In the genomic region with DNA sequence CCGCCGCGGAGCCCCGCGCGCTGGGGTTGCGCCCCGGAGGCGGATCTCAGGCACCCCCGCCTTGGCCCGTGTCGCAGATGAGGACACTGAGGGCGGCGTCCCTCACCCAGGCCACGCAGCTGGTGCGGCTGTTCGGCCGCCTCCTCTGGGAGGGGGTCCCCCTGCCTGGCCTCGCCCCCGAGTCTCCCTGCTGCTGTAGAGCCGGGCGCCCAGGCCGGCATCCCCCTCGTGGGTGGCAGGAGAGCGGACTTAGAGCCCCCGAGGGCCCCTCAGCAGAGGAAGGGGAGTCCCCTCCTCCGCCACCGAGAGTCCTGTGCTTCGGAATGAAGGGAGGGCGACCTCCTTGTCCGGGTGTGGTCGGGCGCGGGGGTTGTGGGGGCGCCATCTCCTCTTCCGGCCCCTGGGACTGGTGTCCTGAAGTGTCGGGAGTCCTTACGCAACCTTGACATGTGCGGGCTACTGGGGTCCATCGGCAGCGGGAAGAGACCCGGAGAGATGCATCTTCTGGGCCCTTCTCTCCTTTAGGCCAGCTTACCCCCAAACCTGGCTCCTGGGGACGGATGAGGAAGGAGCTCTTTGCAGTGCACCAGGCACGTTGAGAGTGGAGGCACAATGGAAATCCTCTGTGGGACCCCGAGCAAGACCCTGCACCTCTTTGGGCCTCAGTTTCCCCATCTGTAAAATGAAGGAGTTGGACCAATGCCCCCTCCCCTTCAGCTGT, we compare ENCODE assay signal across 8 cellular contexts. TPM values are rescaled to one million over a fixed set of nuclear protein-coding genes. Genes with fewer than 3 reads are reported as not detected.
DNase-seq lines count a peak whose midpoint lies in the region; ATAC-seq and TF ChIP-seq lines count a peak whose summit lies in the region.

No MANE protein-coding gene starts in this region.

- no peak for TF ChIP-seq EP300 in neural cell (conservative IDR thresholded peaks at IDR 0.05; ENCODE audit: poor library complexity, severe bottlenecking)

- no peaks in the 10 kb centered on the region for H3K36me3 ChIP-seq in CD4-positive, CD25-positive, alpha-beta regulatory T cell (ENCODE audit: control insufficient read depth, insufficient read depth, low read length)
- H3K36me3 ChIP-seq in HAP-1 (replicated peaks) = no peaks in the 10 kb centered on the region
- H3K36me3 ChIP-seq in neural cell (ENCODE audit: insufficient read depth, low read length) = no peaks in the 10 kb centered on the region

- H3K4me2 ChIP-seq in neural cell (ENCODE audit: low read length) = peak overlapping the region; percentile 53

- H3K4me3 ChIP-seq in CD4-positive, CD25-positive, alpha-beta regulatory T cell (ENCODE audit: low read depth, low read length) = peak overlapping the region; percentile 68
- H3K4me3 ChIP-seq in HAP-1 = peak overlapping the region; percentile 44
- H3K4me3 ChIP-seq in epithelial cell of proximal tubule (ENCODE audit: low read depth, low read length) = peak overlapping the region; percentile 59
- H3K4me3 ChIP-seq in neural cell (ENCODE audit: low read length) = peak overlapping the region; percentile 70

- in situ Hi-C loops in HAP-1 (cut with MboI; ENCODE audit: low sequenced_read_pairs) = no loop called here

- CTCF ChIA-PET in T-cell (lab: Charles Lee) = interaction anchor here (0.6 to 2.8 kb wide), 9 partner anchors 8 to 224 kb away, joined by 3 to 21 read pairs (median 3); a partner anchor contains a TSS

- no peaks in the 10 kb centered on the region for H3K9me3 Mint-ChIP-seq in CD4-positive, CD25-positive, alpha-beta regulatory T cell
- peaks cover 0 to 2% (median 0%) of the 10 kb centered on the region in 3 donors for H3K9me3 Mint-ChIP-seq in T-cell

- DNase-seq in CD4-positive, CD25-positive, alpha-beta regulatory T cell = peak in 1 of 3 donors; percentile 17
- DNase-seq in HAP-1 (ENCODE audit: low spot score in 2 of 2) (peak; percentile 19 to 49), T-cell (peak in 3 of 34 experiments; percentile 3 to 29 (median 18)), epithelial cell of proximal tubule (ENCODE audit: low read depth) (no peak), NCI-H345 treated with DMSO at 0.1 percent for 48 hours (lab: John Stamatoyannopoulos, UW; ENCODE audit: unreplicated experiment) (no peak)

- H4K20me1 ChIP-seq in neural cell (ENCODE audit: insufficient read depth) = no peaks in the 10 kb centered on the region

- H3K27ac ChIP-seq in CD4-positive, CD25-positive, alpha-beta regulatory T cell (ENCODE audit: insufficient read depth, low read length, poor library complexity, severe bottlenecking) = no peak overlapping the region
- no peak overlapping the region for H3K27ac ChIP-seq in neural cell (ENCODE audit: low read length)

- H3K79me2 ChIP-seq in neural cell (replicated peaks; ENCODE audit: insufficient read depth, low read length) = no peaks in the 10 kb centered on the region

- POLR2A ChIA-PET in T-cell (lab: Charles Lee) = no interaction called here

- no peak for TF ChIP-seq CTCF in epithelial cell of proximal tubule (conservative IDR thresholded peaks at IDR 0.05; ENCODE audit: low read depth, low read length)
- no peak for TF ChIP-seq CTCF in neural cell (IDR thresholded peaks at IDR 0.05; ENCODE audit: poor library complexity, severe bottlenecking)

- H3K4me1 ChIP-seq in CD4-positive, CD25-positive, alpha-beta regulatory T cell (ENCODE audit: control insufficient read depth, insufficient read depth, low read length, poor library complexity, severe bottlenecking) = peaks cover 17% of the 10 kb centered on the region
- H3K4me1 ChIP-seq in HAP-1 = peaks cover 9% of the 10 kb centered on the region

- peak overlapping the region; percentile 65 for H3K9ac ChIP-seq in neural cell (ENCODE audit: low read length)

- peaks cover 33% of the 10 kb centered on the region for H3K27me3 Mint-ChIP-seq in CD4-positive, CD25-positive, alpha-beta regulatory T cell
- H3K27me3 Mint-ChIP-seq in T-cell = peaks cover 0 to 9% of the 10 kb centered on the region in 2 donors

- H3K9me3 ChIP-seq in CD4-positive, CD25-positive, alpha-beta regulatory T cell (ENCODE audit: control insufficient read depth in 2 of 2, low read length in 2 of 2) = peaks cover 4 to 6% of the 10 kb centered on the region in 2 experiments
- H3K9me3 ChIP-seq in HAP-1 (peaks cover 5% of the 10 kb centered on the region), neural cell (ENCODE audit: low read length) (peaks cover 5% of the 10 kb centered on the region)

- no peaks in the 10 kb centered on the region for H3K36me3 Mint-ChIP-seq in CD4-positive, CD25-positive, alpha-beta regulatory T cell
- no peaks in the 10 kb centered on the region for H3K36me3 Mint-ChIP-seq in T-cell

- H3K9me2 ChIP-seq in neural cell (ENCODE audit: insufficient read depth, low read length) = no peaks in the 10 kb centered on the region

- no peaks in the 10 kb centered on the region for H3F3A ChIP-seq in neural cell (ENCODE audit: insufficient read depth, low read length, poor library complexity, severe bottlenecking)

- no peak for TF ChIP-seq RAD21 in neural cell (conservative IDR thresholded peaks at IDR 0.05)

- H2AFZ ChIP-seq in neural cell (ENCODE audit: low read depth, low read length) = peak overlapping the region; percentile 21

- peak overlapping the region in 1 of 3 donors; percentile 24 for H3K27ac Mint-ChIP-seq in CD4-positive, CD25-positive, alpha-beta regulatory T cell
- H3K27ac Mint-ChIP-seq in T-cell = peak overlapping the region in 1 of 2 donors; percentile 39

- peak overlapping the region; percentile 91 to 100 (median 92) for H3K4me3 Mint-ChIP-seq in CD4-positive, CD25-positive, alpha-beta regulatory T cell
- peak overlapping the region; percentile 88 to 97 (median 94) for H3K4me3 Mint-ChIP-seq in T-cell

- H3K27me3 ChIP-seq in CD4-positive, CD25-positive, alpha-beta regulatory T cell (ENCODE audit: control insufficient read depth, insufficient read depth, low read length) = peaks cover 3% of the 10 kb centered on the region
- H3K27me3 ChIP-seq in HAP-1 (ENCODE audit: low read depth) (no peaks in the 10 kb centered on the region), neural cell (ENCODE audit: insufficient read depth, low read depth, low read length) (peaks cover 3% of the 10 kb centered on the region)

- ATAC-seq in CD4-positive, CD25-positive, alpha-beta regulatory T cell (ENCODE audit: low read depth in 2 of 2) = peak in 1 of 2 donors; percentile 12
- ATAC-seq in T-cell (replicated peaks in 1 of 4) (peak; percentile 25 to 31 (median 30)), GM21723 (IDR thresholded peaks at IDR 0.05; ENCODE audit: unreplicated experiment) (no peak), HG03135 (IDR thresholded peaks at IDR 0.05; ENCODE audit: unreplicated experiment) (no peak)

- peaks cover 0 to 16% (median 4%) of the 10 kb centered on the region in 4 donors for H3K4me1 Mint-ChIP-seq in CD4-positive, CD25-positive, alpha-beta regulatory T cell
- H3K4me1 Mint-ChIP-seq in T-cell = peaks cover 4 to 6% (median 5%) of the 10 kb centered on the region in 3 donors

TF ChIP-seq in neural cell, 6 proteins besides CTCF, POLR2A, EP300 and RAD21:
- TF ChIP-seq, protein P1, sequence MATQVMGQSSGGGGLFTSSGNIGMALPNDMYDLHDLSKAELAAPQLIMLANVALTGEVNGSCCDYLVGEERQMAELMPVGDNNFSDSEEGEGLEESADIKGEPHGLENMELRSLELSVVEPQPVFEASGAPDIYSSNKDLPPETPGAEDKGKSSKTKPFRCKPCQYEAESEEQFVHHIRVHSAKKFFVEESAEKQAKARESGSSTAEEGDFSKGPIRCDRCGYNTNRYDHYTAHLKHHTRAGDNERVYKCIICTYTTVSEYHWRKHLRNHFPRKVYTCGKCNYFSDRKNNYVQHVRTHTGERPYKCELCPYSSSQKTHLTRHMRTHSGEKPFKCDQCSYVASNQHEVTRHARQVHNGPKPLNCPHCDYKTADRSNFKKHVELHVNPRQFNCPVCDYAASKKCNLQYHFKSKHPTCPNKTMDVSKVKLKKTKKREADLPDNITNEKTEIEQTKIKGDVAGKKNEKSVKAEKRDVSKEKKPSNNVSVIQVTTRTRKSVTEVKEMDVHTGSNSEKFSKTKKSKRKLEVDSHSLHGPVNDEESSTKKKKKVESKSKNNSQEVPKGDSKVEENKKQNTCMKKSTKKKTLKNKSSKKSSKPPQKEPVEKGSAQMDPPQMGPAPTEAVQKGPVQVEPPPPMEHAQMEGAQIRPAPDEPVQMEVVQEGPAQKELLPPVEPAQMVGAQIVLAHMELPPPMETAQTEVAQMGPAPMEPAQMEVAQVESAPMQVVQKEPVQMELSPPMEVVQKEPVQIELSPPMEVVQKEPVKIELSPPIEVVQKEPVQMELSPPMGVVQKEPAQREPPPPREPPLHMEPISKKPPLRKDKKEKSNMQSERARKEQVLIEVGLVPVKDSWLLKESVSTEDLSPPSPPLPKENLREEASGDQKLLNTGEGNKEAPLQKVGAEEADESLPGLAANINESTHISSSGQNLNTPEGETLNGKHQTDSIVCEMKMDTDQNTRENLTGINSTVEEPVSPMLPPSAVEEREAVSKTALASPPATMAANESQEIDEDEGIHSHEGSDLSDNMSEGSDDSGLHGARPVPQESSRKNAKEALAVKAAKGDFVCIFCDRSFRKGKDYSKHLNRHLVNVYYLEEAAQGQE (IDR thresholded peaks at IDR 0.05; ENCODE audit: borderline replicate concordance) = no peak
- TF ChIP-seq POLR2AphosphoS5 (IDR thresholded peaks at IDR 0.05) = no peak
- no peak for TF ChIP-seq SMC3 (conservative IDR thresholded peaks at IDR 0.05; ENCODE audit: poor library complexity)
- no peak for TF ChIP-seq MXI1 (conservative IDR thresholded peaks at IDR 0.05; ENCODE audit: poor library complexity, severe bottlenecking)
- no peak for TF ChIP-seq TAF1 (IDR thresholded peaks at IDR 0.05; ENCODE audit: low read depth)

RNA-seq across cellular contexts. Expression of a gene that starts 11.7 kb away (rescaled TPM):
- total RNA-seq in CD4-positive, CD25-positive, alpha-beta regulatory T cell = 47.1 TPM
- polyA plus RNA-seq in CD4-positive, CD25-positive, alpha-beta regulatory T cell = 10 to 100 TPM; 24.1 to 30.0 (median 28.5) TPM
- total RNA-seq in T-cell (10 to 100 TPM; 49.1 to 59.1 (median 52.1) TPM), epithelial cell of proximal tubule (22.4 and 60.8 TPM in 2 replicates)
- 36.3 and 43.6 TPM in 2 replicates for polyA plus RNA-seq in neural cell
- 48.7 and 49.4 TPM in 2 replicates for polyA minus RNA-seq in neural cell

RNA-seq across cellular contexts. Expression of a gene that starts 17.5 kb away (rescaled TPM):
- total RNA-seq in CD4-positive, CD25-positive, alpha-beta regulatory T cell = not detected
- under 1 TPM in 1 of 4 donors, not detected in 3; 0.10 TPM for polyA plus RNA-seq in CD4-positive, CD25-positive, alpha-beta regulatory T cell
- total RNA-seq in T-cell = under 1 TPM in 3 of 5 donors, not detected in 2; 0.13 to 0.19 (median 0.16) TPM
- total RNA-seq in epithelial cell of proximal tubule = not detected in 2 replicates
- 0.17 TPM in 1 of 2 replicates, not detected in the other for polyA plus RNA-seq in neural cell
- 0.49 TPM in 1 of 2 replicates, not detected in the other for polyA minus RNA-seq in neural cell

Comparison
In these comparisons a context has a peak if more than half of its experiments do, and no peak if none do; other contexts are left out.
1. ATAC-seq: peak in T-cell (4 of 4); none in GM21723 (single experiment) and HG03135 (single experiment).
2. DNase-seq: peak in HAP-1 (2 of 2); none in epithelial cell of proximal tubule (single experiment) and NCI-H345 treated with DMSO at 0.1 percent for 48 hours (single experiment).
3. Peak in every context shown above with its lines, with median percentiles within 50 percentile points of each other: H3K4me3 ChIP-seq.